ENCODE assay signal across 17 cellular contexts in genomic region chr1:172549621-172550280, GRCh38. TPM values are rescaled to one million over a fixed set of nuclear protein-coding genes. Genes with fewer than 3 reads are reported as not detected.
DNase-seq lines count a peak whose midpoint lies in the region; ATAC-seq and TF ChIP-seq lines count a peak whose summit lies in the region.
"Had no signal": no experiment of that assay in that cellular context is flagged by ENCODE, and none has a peak within 500 bp of the region (broad histone marks: within the 10 kb centered on the region; RNA-seq: fewer than 3 reads in every experiment).

No MANE protein-coding gene starts in this region.

- intact Hi-C loops in activated CD4-positive, alpha-beta T cell treated with anti-CD3 and anti-CD28 coated beads for 36 hours (cut with DNase I, micrococcal nuclease) = no loop called here

- CTCF ChIA-PET in activated CD4-positive, alpha-beta T cell treated with anti-CD3 and anti-CD28 coated beads for 36 hours (lab: Charles Lee) = no interaction called here

- ATAC-seq in T-helper 17 cell = no peak
- ATAC-seq in activated CD4-positive, alpha-beta T cell treated with anti-CD3 and anti-CD28 coated beads for 36 hours = no peak
- ATAC-seq in HG03095 (IDR thresholded peaks at IDR 0.05; ENCODE audit: unreplicated experiment) = no peak
- ATAC-seq: right lobe of liver had no signal

- POLR2A ChIA-PET in activated CD4-positive, alpha-beta T cell treated with anti-CD3 and anti-CD28 coated beads for 36 hours (lab: Charles Lee) = no interaction called here

- H3K27ac ChIP-seq in rectal smooth muscle tissue (ENCODE audit: low read depth, low read length) = no peak overlapping the region
- H3K27ac ChIP-seq: neutrophil, right lobe of liver, testis had no signal

- H3K27ac Mint-ChIP-seq in HFFc6 (peak overlapping the region; percentile 67), T-helper 17 cell (no peak overlapping the region)
- no peak overlapping the region for H3K27ac Mint-ChIP-seq in activated CD4-positive, alpha-beta T cell treated with anti-CD3 and anti-CD28 coated beads for 36 hours
- H3K27ac Mint-ChIP-seq: activated B cell treated with CpG ODN at 0.5 μM for 24 hours had no signal

- DNase-seq in HFFc6 = peak; percentile 50
- no peak for DNase-seq in T-helper 17 cell
- DNase-seq in fibroblast of gingiva (ENCODE audit: low read depth) = peak; percentile 60
- DNase-seq in AG08396 (ENCODE audit: low spot score) = no peak
- DNase-seq in activated CD4-positive, alpha-beta T cell treated with anti-CD3 and anti-CD28 coated beads for 36 hours = no peak
- DNase-seq: activated B cell treated with CpG ODN at 0.5 μM for 24 hours; cerebellar nuclear complex; DND-41; NCI-H2107; NK-92 treated with Interleukin-12 subunit alpha and Interleukin-12 subunit beta, amount 100 ng/mL, for 24 hours; right lobe of liver; stimulated activated CD4-positive, alpha-beta T cell treated with anti-CD3 and anti-CD28 coated beads, Interleukin-4, amount 100 ng/mL, for 1 hour; testis had no signal

- H3K4me1 Mint-ChIP-seq in HFFc6 (ENCODE audit: low read depth) (peaks cover 41% of the 10 kb centered on the region), T-helper 17 cell (peaks cover 32% of the 10 kb centered on the region)
- H3K4me1 Mint-ChIP-seq in activated CD4-positive, alpha-beta T cell treated with anti-CD3 and anti-CD28 coated beads for 36 hours = peaks cover 33% of the 10 kb centered on the region

- no peak overlapping the region for H3K9ac ChIP-seq in rectal smooth muscle tissue (ENCODE audit: low read length)

- no peaks in the 10 kb centered on the region for H3K9me3 ChIP-seq in T-helper 17 cell (ENCODE audit: control insufficient read depth, low read length, poor library complexity, severe bottlenecking)
- H3K9me3 ChIP-seq: neutrophil, right lobe of liver, testis had no signal

- H3K36me3 Mint-ChIP-seq in HFFc6 (ENCODE audit: low read depth) (0 out of 2 replicates have a peak, but pooled peaks cover under 1% of the 10 kb centered on the region), T-helper 17 cell (ENCODE audit: low read depth) (peaks cover 4% of the 10 kb centered on the region)
- peaks cover under 1% of the 10 kb centered on the region for H3K36me3 Mint-ChIP-seq in activated CD4-positive, alpha-beta T cell treated with anti-CD3 and anti-CD28 coated beads for 36 hours (ENCODE audit: low read depth)

- H3K4me3 ChIP-seq in rectal smooth muscle tissue (ENCODE audit: low read length) = peak overlapping the region; percentile 21
- H3K4me3 ChIP-seq: right lobe of liver, testis had no signal

- no peaks in the 10 kb centered on the region for H3K27me3 ChIP-seq in rectal smooth muscle tissue (ENCODE audit: control insufficient read depth, insufficient read depth, low read length)
- H3K27me3 ChIP-seq: neutrophil, right lobe of liver, testis had no signal

- no peaks in the 10 kb centered on the region for H3K36me3 ChIP-seq in rectal smooth muscle tissue (ENCODE audit: control insufficient read depth, insufficient read depth, low read length)
- H3K36me3 ChIP-seq: neutrophil had no signal

- no peaks in the 10 kb centered on the region for H3K9me3 Mint-ChIP-seq in HFFc6
- no peaks in the 10 kb centered on the region for H3K9me3 Mint-ChIP-seq in activated CD4-positive, alpha-beta T cell treated with anti-CD3 and anti-CD28 coated beads for 36 hours (ENCODE audit: low read depth)
- H3K9me3 Mint-ChIP-seq: activated B cell treated with CpG ODN at 0.5 μM for 24 hours, CD14-positive monocyte had no signal

- H3K27me3 Mint-ChIP-seq in HFFc6 (ENCODE audit: insufficient read depth) (no peaks in the 10 kb centered on the region), T-helper 17 cell (no peaks in the 10 kb centered on the region)
- no peaks in the 10 kb centered on the region for H3K27me3 Mint-ChIP-seq in activated CD4-positive, alpha-beta T cell treated with anti-CD3 and anti-CD28 coated beads for 36 hours
- H3K27me3 Mint-ChIP-seq: activated B cell treated with CpG ODN at 0.5 μM for 24 hours had no signal

- no peaks in the 10 kb centered on the region for H3K4me1 ChIP-seq in rectal smooth muscle tissue (ENCODE audit: control insufficient read depth, insufficient read depth, low read length)

- H3K4me3 Mint-ChIP-seq in HFFc6 (peak overlapping the region; percentile 62), T-helper 17 cell (peak overlapping the region; percentile 67)
- H3K4me3 Mint-ChIP-seq in activated CD4-positive, alpha-beta T cell treated with anti-CD3 and anti-CD28 coated beads for 36 hours = no peak overlapping the region
- H3K4me3 Mint-ChIP-seq: activated B cell treated with CpG ODN at 0.5 μM for 24 hours, CD14-positive monocyte had no signal

- TF ChIP-seq CTCF in HFFc6 (IDR thresholded peaks at IDR 0.05) = no peak

RNA-seq across cellular contexts. Expression of gene SUCO, which starts 16.8 kb away (rescaled TPM):
- 10 to 100 TPM; 33.9 to 45.2 (median 37.1) TPM for total RNA-seq in HFFc6 (2021; fragmentation: NEBNext Ultra II Directional; extraction: Animal tissue kit (Norgen Biotek cat#: 25700))
- total RNA-seq in T-helper 17 cell = 10 to 100 TPM; 86.9 to 95.8 TPM
- 10 to 100 TPM; 22.1 to 23.8 TPM for total RNA-seq in activated CD4-positive, alpha-beta T cell treated with anti-CD3 and anti-CD28 coated beads for 36 hours

Comparison
In these comparisons a context has a peak if more than half of its experiments do, and no peak if none do; other contexts are left out.
1. DNase-seq: peak in HFFc6 (single experiment) and fibroblast of gingiva (single experiment); none in T-helper 17 cell (0 of 3), AG08396 (single experiment) and activated CD4-positive, alpha-beta T cell treated with anti-CD3 and anti-CD28 coated beads for 36 hours (single experiment).